Comparison of ENCODE assay signal across 1 cellular context in the genomic region with DNA sequence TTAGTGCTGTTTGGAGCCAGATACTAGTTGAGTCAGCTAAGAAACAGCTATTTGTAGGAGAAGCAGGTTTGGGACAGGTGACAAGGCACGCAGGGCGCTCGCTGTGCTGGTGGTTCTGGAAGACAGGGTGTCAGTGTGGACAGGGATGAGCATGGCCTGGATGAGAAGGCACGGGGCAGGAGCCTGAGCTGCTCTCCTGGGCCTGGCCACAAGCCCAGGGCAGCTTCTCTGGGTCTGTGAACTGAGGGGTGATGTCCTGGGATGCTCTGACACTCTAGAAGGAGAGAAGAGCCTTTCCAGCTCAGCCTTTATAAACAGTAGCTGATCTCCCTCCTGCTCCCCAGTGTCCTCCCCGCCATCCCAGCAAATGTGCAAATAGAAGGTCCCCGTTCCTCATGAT.
TF ChIP-seq lines count a peak whose summit lies in the region.

No MANE protein-coding gene starts in this region.

TF ChIP-seq in HepG2, 621 proteins besides CTCF, POLR2A, EP300 and RAD21:
- TF ChIP-seq ZNF563 (CRISPR knock-in tag; IDR thresholded peaks at IDR 0.05) (no peak), ZNF263 (CRISPR knock-in tag; IDR thresholded peaks at IDR 0.05) (0 out of 2 replicates have a peak, but pooled peaks have one; percentile 21)
